In genomic region chr7:64313740-64314491, GRCh38 we compare ENCODE assay signal across 8 cellular contexts. TPM values are rescaled to one million over a fixed set of nuclear protein-coding genes. Genes with fewer than 3 reads are reported as not detected.
A peak's percentile ranks its signal among the peaks of the same experiment; 100 is the strongest.
DNase-seq lines count a peak whose midpoint lies in the region; ATAC-seq and TF ChIP-seq lines count a peak whose summit lies in the region.

TSS of gene ZNF736 (plus strand) at chr7:64313961. CDS start at chr7:64314151, 190 bp downstream.

- peaks cover 26% of the 10 kb centered on the region for H3K9me3 ChIP-seq in HUES64 (ENCODE audit: insufficient read depth, low read depth, low read length)
- peaks cover 8% of the 10 kb centered on the region; the same call in 1 of the 2 replicates for H3K9me3 ChIP-seq in OCI-LY7 (ENCODE audit: low read length)
- no peaks in the 10 kb centered on the region for H3K9me3 ChIP-seq in stomach

- TF ChIP-seq POLR2A in stomach (IDR thresholded peaks at IDR 0.05), result peak in 1 of 4 donors; percentile 21

- H3K9ac ChIP-seq in HUES64 (ENCODE audit: low read depth, low read length), result peak within 1 kb of the TSS; percentile 99

- DNase-seq in D341Med (ENCODE audit: low spot score) (peak; percentile 91), OCI-LY7 (ENCODE audit: low spot score) (peak; percentile 96), activated T-cell treated with anti-CD3 and anti-CD28 coated beads for 4 hours (peak; percentile 77), epithelial cell of proximal tubule (ENCODE audit: low read depth) (peak; percentile 78), stomach (peak; percentile 89)
- peak; percentile 66 to 94 (median 86) for DNase-seq in naive thymus-derived CD8-positive, alpha-beta T cell

- peak within 1 kb of the TSS; percentile 98 for H3K4me2 ChIP-seq in OCI-LY7 (ENCODE audit: low read length)

- H3K27ac ChIP-seq in HUES64 (ENCODE audit: low read depth, low read length) (peak within 1 kb of the TSS; percentile 88), OCI-LY7 (ENCODE audit: low read depth, low read length, poor library complexity, severe bottlenecking) (peak within 1 kb of the TSS; percentile 72), stomach (peak within 1 kb of the TSS; percentile 72 to 86 (median 80))

- H3K4me1 Mint-ChIP-seq in naive thymus-derived CD8-positive, alpha-beta T cell, result peaks cover 10 to 44% (median 40%) of the 10 kb centered on the region in 4 donors

- ATAC-seq in GM21381 (IDR thresholded peaks at IDR 0.05; ENCODE audit: unreplicated experiment), result peak; percentile 100
- ATAC-seq in naive thymus-derived CD8-positive, alpha-beta T cell, result peak; percentile 99 to 100

- CTCF ChIA-PET in OCI-LY7 (lab: Charles Lee; ENCODE audit: unreplicated experiment), result interaction anchor here (1.3 kb wide), 1 partner anchor 249 kb away, joined by 3 read pairs; the partner anchor contains the start of gene ZNF680

- peak within 1 kb of the TSS; percentile 93 to 99 (median 98) for H3K4me3 Mint-ChIP-seq in naive thymus-derived CD8-positive, alpha-beta T cell

- H3K9me2 ChIP-seq in OCI-LY7 (ENCODE audit: insufficient read depth, low read length), result no peaks in the 10 kb centered on the region

- peaks cover 57% of the 10 kb centered on the region for H3K79me2 ChIP-seq in OCI-LY7 (ENCODE audit: insufficient read depth, low read depth, low read length)

- TF ChIP-seq EP300 in stomach (IDR thresholded peaks at IDR 0.05), result no peak

- peak within 1 kb of the TSS; percentile 97 for H3K4me3 ChIP-seq in HUES64 (ENCODE audit: low read length)
- H3K4me3 ChIP-seq in OCI-LY7 (ENCODE audit: low read depth, low read length, poor library complexity, severe bottlenecking), result peak within 1 kb of the TSS; percentile 96
- H3K4me3 ChIP-seq in epithelial cell of proximal tubule (ENCODE audit: low read depth, low read length), result peak within 1 kb of the TSS; percentile 96
- peak within 1 kb of the TSS; percentile 68 to 86 (median 78) for H3K4me3 ChIP-seq in stomach

- intact Hi-C loops in OCI-LY7 (cut with micrococcal nuclease; ENCODE audit: unreplicated experiment), result loop anchor here (10.0 kb wide), 1 partner anchor 1161 kb away; no protein-coding TSS in a partner anchor
- intact Hi-C loops in stomach (cut with DNase I; ENCODE audit: low total_unique reads), result no loop called here

- POLR2A ChIA-PET in OCI-LY7 (lab: Charles Lee), result interaction anchor here (0.6 to 9.9 kb wide), 7 partner anchors 9 to 1139 kb away, joined by 3 to 115 read pairs (median 4); partner anchors contain the start of gene ZNF680
- POLR2A ChIA-PET in naive thymus-derived CD8-positive, alpha-beta T cell (lab: Charles Lee), result interaction anchor here (0.6 to 2.3 kb wide), 12 partner anchors 218 to 1060 kb away, joined by 3 to 12 read pairs (median 6); partner anchors contain the start of genes ERV3-1, ZNF107, ZNF138 and ZNF273

- peak within 1 kb of the TSS; percentile 91 to 100 (median 98) for H3K27ac Mint-ChIP-seq in naive thymus-derived CD8-positive, alpha-beta T cell

- H3K36me3 ChIP-seq in HUES64 (ENCODE audit: insufficient read depth, low read length), result no peaks in the 10 kb centered on the region
- H3K36me3 ChIP-seq in OCI-LY7 (ENCODE audit: insufficient read depth, low read length), result peaks cover 48% of the 10 kb centered on the region
- no peaks in the 10 kb centered on the region for H3K36me3 ChIP-seq in stomach

- H4K20me1 ChIP-seq in OCI-LY7 (ENCODE audit: insufficient read depth, low read length), result peaks cover 11% of the 10 kb centered on the region; the same call in 1 of the 2 replicates

- H2AFZ ChIP-seq in OCI-LY7 (ENCODE audit: low read length), result peak within 1 kb of the TSS; percentile 66; the same call in 1 of the 2 replicates

- H3K27me3 Mint-ChIP-seq in naive thymus-derived CD8-positive, alpha-beta T cell, result no peaks in the 10 kb centered on the region

- TF ChIP-seq CTCF in OCI-LY7 (conservative IDR thresholded peaks at IDR 0.05; ENCODE audit: low read length), result no peak
- no peak for TF ChIP-seq CTCF in epithelial cell of proximal tubule (conservative IDR thresholded peaks at IDR 0.05; ENCODE audit: low read depth, low read length)
- TF ChIP-seq CTCF in stomach (IDR thresholded peaks at IDR 0.05), result no peak

- H3K9me3 Mint-ChIP-seq in naive thymus-derived CD8-positive, alpha-beta T cell, result peaks cover 0 to 12% (median 0%) of the 10 kb centered on the region in 9 donors

- no peaks in the 10 kb centered on the region for H3K4me1 ChIP-seq in HUES64 (ENCODE audit: insufficient read depth, low read length)
- H3K4me1 ChIP-seq in OCI-LY7 (ENCODE audit: insufficient read depth, low read length, poor library complexity, severe bottlenecking), result peaks cover 47% of the 10 kb centered on the region
- peaks cover 6 to 27% (median 17%) of the 10 kb centered on the region in 4 donors for H3K4me1 ChIP-seq in stomach

- H3K36me3 Mint-ChIP-seq in naive thymus-derived CD8-positive, alpha-beta T cell, result peaks cover 4 to 18% (median 12%) of the 10 kb centered on the region in 3 donors

- WGBS in HUES64, result 49% methylated on average over 32 of the region's 33 CpGs
- 0 to 1% (median 0%) methylated on average over 28 to 33 of the region's 33 CpGs for WGBS in stomach, 5 donors

- TSS peak; percentile 59 for BruUV-seq in OCI-LY7 (replicated peaks; lab: Mats Ljungman, UMichigan)

- no peaks in the 10 kb centered on the region for H3K27me3 ChIP-seq in HUES64 (ENCODE audit: insufficient read depth, low read length)
- H3K27me3 ChIP-seq in stomach, result no peaks in the 10 kb centered on the region

RNA-seq across cellular contexts. Expression of gene ZNF736, which starts in this region (rescaled TPM):
- 4.4 TPM for polyA plus RNA-seq in HUES64 (2013, experiment 1 of 2)
- 5.3 TPM for polyA plus RNA-seq in HUES64 (2013, experiment 2 of 2)
- total RNA-seq in OCI-LY7 (2014; rRNA removed; shearing (Covaris generic)), result 68.4 and 72.3 TPM in 2 replicates
- 88.6 and 90.2 TPM in 2 replicates for total RNA-seq in OCI-LY7 (2022)
- total RNA-seq in epithelial cell of proximal tubule, result 6.9 and 12.2 TPM in 2 replicates
- 10 to 100 TPM; 51.9 to 55.4 TPM for total RNA-seq in naive thymus-derived CD8-positive, alpha-beta T cell
- polyA plus RNA-seq in naive thymus-derived CD8-positive, alpha-beta T cell, result 1 to 10 TPM; 2.2 to 4.9 (median 2.3) TPM
- total RNA-seq in stomach, result 10 to 100 TPM in 3 of 5 donors, 1 to 10 TPM in 2; 4.0 to 50.7 (median 15.6) TPM
- 1 to 10 TPM in 2 of 3 donors, under 1 TPM in 1; 0.46 to 3.0 (median 1.4) TPM for polyA plus RNA-seq in stomach

Comparison
In these comparisons a context has a peak if more than half of its experiments do, and no peak if none do; other contexts are left out.
1. Peak in every context shown above with its lines: DNase-seq, ATAC-seq, H3K4me3 ChIP-seq and H3K27ac ChIP-seq.